ENCODE assay signal across 8 cellular contexts in genomic region chr21:31180256-31181088, GRCh38.
DNase-seq lines count a peak whose midpoint lies in the region; ATAC-seq and TF ChIP-seq lines count a peak whose summit lies in the region.

No MANE protein-coding gene starts in this region.

- CTCF ChIA-PET in A673 (lab: Charles Lee): interaction anchor here (0.5 to 1.0 kb wide), 4 partner anchors 19 to 83 kb away, joined by 3 to 4 read pairs (median 4); no protein-coding TSS in a partner anchor

- H3K4me3 ChIP-seq in A673 (ENCODE audit: low read depth, low read length, poor library complexity, severe bottlenecking) (no peak overlapping the region), heart right ventricle (no peak overlapping the region), testis (no peak overlapping the region)

- no peaks in the 10 kb centered on the region for H3K27me3 Mint-ChIP-seq in activated T-helper 1 cell treated with anti-CD3 and anti-CD28 coated beads, Interleukin-12 subunit alpha, Interleukin-12 subunit beta, Interleukin-2, Interleukin-4 antibody, amounts not matched to agents 30 ng/mL and 10 ng/mL and 1 ng/mL, durations not matched to agents 14 hours and 24 hours and 36 hours (ENCODE audit: insufficient read depth)

- TF ChIP-seq POLR2A in testis (IDR thresholded peaks at IDR 0.05): no peak

- peak in 2 of 8 donors; percentile 52 to 55 for ATAC-seq in heart right ventricle

- 39 to 50% methylated on average over 5 of the region's 5 CpGs for WGBS in heart right ventricle, 2 donors
- WGBS in testis, 2 donors: 66 to 67% methylated on average over 5 of the region's 5 CpGs

- intact Hi-C loops in A673 (cut with micrococcal nuclease; ENCODE audit: unreplicated experiment) (loop anchor here (2.0 kb wide), 1 partner anchor 82 kb away; no protein-coding TSS in a partner anchor), heart right ventricle (cut with DNase I) (loop anchor here in 9 of 10 donors (1.0 to 5.0 kb wide), 4 partner anchors 68 to 83 kb away; no protein-coding TSS in a partner anchor), testis (cut with DNase I; ENCODE audit: low total_unique reads) (no loop called here)
- intact Hi-C loops in activated T-helper 1 cell treated with anti-CD3 and anti-CD28 coated beads, Interleukin-12 subunit alpha, Interleukin-12 subunit beta, Interleukin-2, Interleukin-4 antibody, amounts not matched to agents 30 ng/mL and 10 ng/mL and 1 ng/mL, durations not matched to agents 14 hours and 24 hours and 36 hours (cut with micrococcal nuclease): loop anchor here (1.0 to 5.0 kb wide), 7 partner anchors 14 to 552 kb away; partner anchors contain the start of genes KRTAP21-3, SCAF4 and SOD1

- TF ChIP-seq CTCF in A673 (conservative IDR thresholded peaks at IDR 0.05; ENCODE audit: low read depth, low read length) (peak; percentile 69), heart right ventricle (IDR thresholded peaks at IDR 0.05) (peak; percentile 28 to 77 (median 64)), testis (IDR thresholded peaks at IDR 0.05) (peak; percentile 32 to 54 (median 54))

- DNase-seq in A673 (ENCODE audit: low spot score) (peak; percentile 64), GM03348 (ENCODE audit: low spot score) (peak; percentile 64), NCI-H2029 treated with DMSO at 0.1 percent for 48 hours (lab: John Stamatoyannopoulos, UW) (peak; percentile 20), heart right ventricle (no peak), testis (no peak), NK-92 (lab: John Stamatoyannopoulos, UW; ENCODE audit: unreplicated experiment) (no peak)
- no peak for DNase-seq in activated T-helper 1 cell treated with anti-CD3 and anti-CD28 coated beads, Interleukin-12 subunit alpha, Interleukin-12 subunit beta, Interleukin-2, Interleukin-4 antibody, amounts not matched to agents 30 ng/mL and 10 ng/mL and 1 ng/mL, durations not matched to agents 14 hours and 24 hours and 36 hours (ENCODE audit: low spot score)
- no peak for DNase-seq in activated effector memory CD4-positive, alpha-beta T cell treated with Interleukin-2 at 50 U/mL for 16 hours

- H3K27ac ChIP-seq in A673 (ENCODE audit: low read depth, low read length, poor library complexity, severe bottlenecking) (no peak overlapping the region), heart right ventricle (no peak overlapping the region), testis (no peak overlapping the region)

- no TSS peak for BruUV-seq in A673 (replicated peaks; lab: Mats Ljungman, UMichigan)

- POLR2A ChIA-PET in A673 (lab: Charles Lee; ENCODE audit: low non-redundant PET): no interaction called here

- peaks cover 57% of the 10 kb centered on the region for H3K36me3 Mint-ChIP-seq in activated T-helper 1 cell treated with anti-CD3 and anti-CD28 coated beads, Interleukin-12 subunit alpha, Interleukin-12 subunit beta, Interleukin-2, Interleukin-4 antibody, amounts not matched to agents 30 ng/mL and 10 ng/mL and 1 ng/mL, durations not matched to agents 14 hours and 24 hours and 36 hours (ENCODE audit: low read depth)

- peaks cover 70% of the 10 kb centered on the region for H3K4me1 Mint-ChIP-seq in activated T-helper 1 cell treated with anti-CD3 and anti-CD28 coated beads, Interleukin-12 subunit alpha, Interleukin-12 subunit beta, Interleukin-2, Interleukin-4 antibody, amounts not matched to agents 30 ng/mL and 10 ng/mL and 1 ng/mL, durations not matched to agents 14 hours and 24 hours and 36 hours (ENCODE audit: low read depth)

- H3K27me3 ChIP-seq in A673 (replicated peaks; ENCODE audit: insufficient read depth, low read depth, low read length, poor library complexity) (no peaks in the 10 kb centered on the region), heart right ventricle (peaks cover 0 to 4% (median 0%) of the 10 kb centered on the region in 7 donors), testis (no peaks in the 10 kb centered on the region)

- no peaks in the 10 kb centered on the region for H3K4me1 ChIP-seq in A673 (ENCODE audit: insufficient read depth, low read length, poor library complexity, severe bottlenecking)
- H3K4me1 ChIP-seq in heart right ventricle: peaks cover 0 to 14% (median 0%) of the 10 kb centered on the region in 9 donors
- no peaks in the 10 kb centered on the region for H3K4me1 ChIP-seq in testis

- H3K9me3 ChIP-seq in A673 (ENCODE audit: low read depth, low read length, poor library complexity, severe bottlenecking) (no peaks in the 10 kb centered on the region), heart right ventricle (no peaks in the 10 kb centered on the region), testis (no peaks in the 10 kb centered on the region)

- H3K4me3 Mint-ChIP-seq in activated T-helper 1 cell treated with anti-CD3 and anti-CD28 coated beads, Interleukin-12 subunit alpha, Interleukin-12 subunit beta, Interleukin-2, Interleukin-4 antibody, amounts not matched to agents 30 ng/mL and 10 ng/mL and 1 ng/mL, durations not matched to agents 14 hours and 24 hours and 36 hours: peak overlapping the region; percentile 92

- H3K36me3 ChIP-seq in A673 (ENCODE audit: insufficient read depth, low read length, poor library complexity, severe bottlenecking) (no peaks in the 10 kb centered on the region), heart right ventricle (no peaks in the 10 kb centered on the region), testis (ENCODE audit: low read depth, missing control alignments) (no peaks in the 10 kb centered on the region)

- peak overlapping the region; percentile 98 for H3K27ac Mint-ChIP-seq in activated T-helper 1 cell treated with anti-CD3 and anti-CD28 coated beads, Interleukin-12 subunit alpha, Interleukin-12 subunit beta, Interleukin-2, Interleukin-4 antibody, amounts not matched to agents 30 ng/mL and 10 ng/mL and 1 ng/mL, durations not matched to agents 14 hours and 24 hours and 36 hours

- H3K9me3 Mint-ChIP-seq in activated T-helper 1 cell treated with anti-CD3 and anti-CD28 coated beads, Interleukin-12 subunit alpha, Interleukin-12 subunit beta, Interleukin-2, Interleukin-4 antibody, amounts not matched to agents 30 ng/mL and 10 ng/mL and 1 ng/mL, durations not matched to agents 14 hours and 24 hours and 36 hours: peaks cover 3% of the 10 kb centered on the region

Comparison
In these comparisons a context has a peak if more than half of its experiments do, and no peak if none do; other contexts are left out.
1. DNase-seq: peak in A673 (single experiment), GM03348 (single experiment) and NCI-H2029 treated with DMSO at 0.1 percent for 48 hours (single experiment); none in activated T-helper 1 cell treated with anti-CD3 and anti-CD28 coated beads, Interleukin-12 subunit alpha, Interleukin-12 subunit beta, Interleukin-2, Interleukin-4 antibody, amounts not matched to agents 30 ng/mL and 10 ng/mL and 1 ng/mL, durations not matched to agents 14 hours and 24 hours and 36 hours (single experiment), heart right ventricle (0 of 2), testis (single experiment), NK-92 (single experiment) and activated effector memory CD4-positive, alpha-beta T cell treated with Interleukin-2 at 50 U/mL for 16 hours (single experiment).
2. Peak in every context shown above with its lines, with median percentiles within 50 percentile points of each other: CTCF ChIP-seq.